Comparison of ENCODE assay signal across 9 cellular contexts in genomic region chr3:111069974-111070751, GRCh38. TPM values are rescaled to one million over a fixed set of nuclear protein-coding genes. Genes with fewer than 3 reads are reported as not detected.
DNase-seq lines count a peak whose midpoint lies in the region; ATAC-seq and TF ChIP-seq lines count a peak whose summit lies in the region.
"Had no signal": no experiment of that assay in that cellular context is flagged by ENCODE, and none has a peak within 500 bp of the region (broad histone marks: within the 10 kb centered on the region; RNA-seq: fewer than 3 reads in every experiment).

No MANE protein-coding gene starts in this region.

- H3K27me3 ChIP-seq in HUES6 (ENCODE audit: control insufficient read depth, insufficient read depth, low read length), result no peaks in the 10 kb centered on the region; the same call in 1 of the 2 replicates

- no peak for TF ChIP-seq CTCF in MCF 10A (IDR thresholded peaks at IDR 0.05; ENCODE audit: unreplicated experiment)

- H3K4me1 Mint-ChIP-seq in MCF 10A (ENCODE audit: insufficient read depth, unreplicated experiment), result peaks cover 27% of the 10 kb centered on the region
- H3K4me1 Mint-ChIP-seq in stimulated activated naive B cell treated with anti-CD40 and anti-IgM and Interleukin-4, amounts not matched to agents 10 μg/mL and 1 μg/mL and 100 μg/mL, for 72 hours, result peaks cover 14 to 32% of the 10 kb centered on the region in 2 donors

- no peak overlapping the region for H3K27ac ChIP-seq in HUES6 (ENCODE audit: low read depth, low read length)

- H3K4me1 ChIP-seq in HUES6 (ENCODE audit: control insufficient read depth, insufficient read depth, low read length), result peaks cover 23% of the 10 kb centered on the region

- peak overlapping the region; percentile 85 for H3K9ac ChIP-seq in HUES6 (ENCODE audit: low read length)

- peak overlapping the region; percentile 90 for H3K4me3 ChIP-seq in HUES6 (ENCODE audit: low read depth, low read length)
- H3K4me3 ChIP-seq: GM12878 had no signal

- intact Hi-C loops in MCF 10A (cut with micrococcal nuclease), result loop anchor here (2.0 to 10.0 kb wide), 4 partner anchors 467 to 655 kb away; no protein-coding TSS in a partner anchor
- intact Hi-C loops in left colon (cut with DNase I, micrococcal nuclease), result no loop called here

- H3K36me3 ChIP-seq in HUES6 (ENCODE audit: control insufficient read depth, insufficient read depth, low read length), result no peaks in the 10 kb centered on the region

- DNase-seq in A172 (ENCODE audit: low spot score) (peak; percentile 22), MCF 10A (ENCODE audit: unreplicated experiment) (no peak), left colon (peak; percentile 41 to 48), cerebellar nuclear complex (lab: John Stamatoyannopoulos, UW) (no peak), NCI-H1048 (lab: John Stamatoyannopoulos, UW) (no peak)
- no peak for DNase-seq in stimulated activated naive B cell treated with anti-CD40 and anti-IgM and Interleukin-4, amounts not matched to agents 10 μg/mL and 1 μg/mL and 100 μg/mL, for 72 hours

- CTCF ChIA-PET in MCF 10A (lab: Yijun Ruan, JAX), result interaction anchor here (0.6 to 2.0 kb wide), 5 partner anchors 10 to 1538 kb away, joined by 3 to 9 read pairs (median 4); no protein-coding TSS in a partner anchor

- BruUV-seq in MCF 10A (replicated peaks; lab: Mats Ljungman, UMichigan), result no TSS peak

- no peak for ATAC-seq in left colon
- ATAC-seq in stimulated activated naive B cell treated with anti-CD40 and anti-IgM and Interleukin-4, amounts not matched to agents 10 μg/mL and 1 μg/mL and 100 μg/mL, for 72 hours (replicated peaks), result no peak
- ATAC-seq in GM19351 (IDR thresholded peaks at IDR 0.05; ENCODE audit: unreplicated experiment), result no peak

- POLR2A ChIA-PET in MCF 10A (lab: Yijun Ruan, JAX), result interaction anchor here (0.5 to 1.7 kb wide), 9 partner anchors 10 to 1339 kb away, joined by 3 to 6 read pairs (median 4); no protein-coding TSS in a partner anchor

- H3K36me3 Mint-ChIP-seq in MCF 10A (ENCODE audit: insufficient read depth, unreplicated experiment), result peaks cover 7% of the 10 kb centered on the region
- no peaks in the 10 kb centered on the region for H3K36me3 Mint-ChIP-seq in stimulated activated naive B cell treated with anti-CD40 and anti-IgM and Interleukin-4, amounts not matched to agents 10 μg/mL and 1 μg/mL and 100 μg/mL, for 72 hours

- no peaks in the 10 kb centered on the region for H3K9me3 ChIP-seq in HUES6 (ENCODE audit: control insufficient read depth, insufficient read depth, low read depth, low read length)

- H3K9me3 Mint-ChIP-seq in MCF 10A (ENCODE audit: unreplicated experiment), result no peaks in the 10 kb centered on the region
- H3K9me3 Mint-ChIP-seq in stimulated activated naive B cell treated with anti-CD40 and anti-IgM and Interleukin-4, amounts not matched to agents 10 μg/mL and 1 μg/mL and 100 μg/mL, for 72 hours, result no peaks in the 10 kb centered on the region

- no peaks in the 10 kb centered on the region for H3K27me3 Mint-ChIP-seq in MCF 10A (ENCODE audit: insufficient read depth, unreplicated experiment)
- H3K27me3 Mint-ChIP-seq in stimulated activated naive B cell treated with anti-CD40 and anti-IgM and Interleukin-4, amounts not matched to agents 10 μg/mL and 1 μg/mL and 100 μg/mL, for 72 hours, result peaks cover 46 to 55% of the 10 kb centered on the region in 2 donors

- H3K4me3 Mint-ChIP-seq in MCF 10A (ENCODE audit: unreplicated experiment), result peak overlapping the region; percentile 78
- peak overlapping the region; percentile 85 to 86 for H3K4me3 Mint-ChIP-seq in stimulated activated naive B cell treated with anti-CD40 and anti-IgM and Interleukin-4, amounts not matched to agents 10 μg/mL and 1 μg/mL and 100 μg/mL, for 72 hours

- peak overlapping the region; percentile 80 for H3K27ac Mint-ChIP-seq in MCF 10A (ENCODE audit: low read depth, unreplicated experiment)
- peak overlapping the region; percentile 63 for H3K27ac Mint-ChIP-seq in stimulated activated naive B cell treated with anti-CD40 and anti-IgM and Interleukin-4, amounts not matched to agents 10 μg/mL and 1 μg/mL and 100 μg/mL, for 72 hours

RNA-seq across cellular contexts. Expression of gene NECTIN3, which starts 1.5 kb away (rescaled TPM):
- 42.2 and 51.4 TPM in 2 replicates for total RNA-seq in A172 (2014; rRNA removed; shearing (Covaris generic))
- total RNA-seq in MCF 10A (2022) (24.0 and 25.6 TPM in 2 replicates), left colon (10 to 100 TPM; 44.8 to 47.3 TPM)

Comparison
In these comparisons a context has a peak if more than half of its experiments do, and no peak if none do; other contexts are left out.
1. DNase-seq: peak in A172 (single experiment) and left colon (2 of 2); none in MCF 10A (single experiment), stimulated activated naive B cell treated with anti-CD40 and anti-IgM and Interleukin-4, amounts not matched to agents 10 μg/mL and 1 μg/mL and 100 μg/mL, for 72 hours (single experiment), cerebellar nuclear complex (0 of 2) and NCI-H1048 (single experiment).